ENCODE assay signal across 8 cellular contexts in the genomic region with DNA sequence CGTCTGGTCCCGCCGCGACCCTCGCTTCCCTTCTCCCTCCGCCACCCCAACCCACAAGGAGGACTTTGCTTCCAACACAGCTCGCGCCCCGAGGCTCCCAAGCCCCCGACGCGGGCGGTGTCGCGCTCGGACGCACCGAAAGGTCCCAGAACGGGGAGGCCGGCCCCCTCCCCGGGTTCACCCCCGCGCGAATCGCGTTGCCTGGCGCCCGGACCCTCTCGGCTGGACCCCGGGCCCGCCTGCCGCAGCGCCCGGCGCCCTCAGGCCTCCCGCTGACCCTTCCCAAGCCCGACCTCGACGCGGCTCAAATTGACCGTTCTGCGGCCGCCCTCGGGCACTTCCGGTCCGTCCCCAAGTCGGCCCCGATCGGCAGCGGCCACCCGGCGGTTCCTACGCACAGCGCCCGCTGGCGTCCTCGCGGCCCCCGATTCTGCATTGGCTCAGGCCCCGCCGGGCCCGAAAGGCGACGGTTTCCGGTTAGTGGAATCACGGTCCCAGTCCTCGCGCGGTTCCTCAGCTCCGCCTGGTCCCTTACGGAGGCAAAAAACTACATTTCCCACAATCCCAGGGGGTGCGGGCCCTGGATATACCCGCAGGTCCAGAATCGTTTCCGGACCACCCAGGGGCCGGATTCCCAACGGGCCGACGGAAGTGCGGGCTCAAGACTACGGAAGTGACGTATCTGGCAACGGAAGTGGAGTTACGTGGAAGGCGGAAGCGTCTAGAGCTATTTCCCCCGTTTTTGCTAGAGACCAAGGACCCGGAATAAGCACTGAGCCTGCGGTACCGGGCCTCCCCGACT. TPM values are rescaled to one million over a fixed set of nuclear protein-coding genes. Genes with fewer than 3 reads are reported as not detected.
A peak's percentile ranks its signal among the peaks of the same experiment; 100 is the strongest.
DNase-seq lines count a peak whose midpoint lies in the region; ATAC-seq and TF ChIP-seq lines count a peak whose summit lies in the region.

TSS of gene AURKAIP1 (minus strand) at position 347 of the 802 bp plus-strand sequence. CDS start 451 bp downstream, outside the sequence.

- H3K27me3 ChIP-seq in ovary = no peaks in the 10 kb centered on the region
- H3K27me3 ChIP-seq in thyroid gland = no peaks in the 10 kb centered on the region

- intact Hi-C loops in Right ventricle myocardium inferior (cut with DNase I) = no loop called here
- intact Hi-C loops in ovary (cut with DNase I) = loop anchor here in 2 of 4 donors (10.0 kb wide), 2 partner anchors 130 to 260 kb away; partner anchors contain the start of gene C1orf159 (in 1 of the 2)
- intact Hi-C loops in thyroid gland (cut with DNase I) = loop anchor here (10.0 kb wide), 1 partner anchor 260 kb away; the partner anchor contains the start of gene C1orf159

- H3K4me3 ChIP-seq in ovary (peak within 1 kb of the TSS; percentile 100), thyroid gland (replicated peaks in 1 of 3) (peak within 1 kb of the TSS; percentile 90 to 98 (median 98))

- ATAC-seq in HG02759 (IDR thresholded peaks at IDR 0.05; ENCODE audit: unreplicated experiment) = peak; percentile 87
- ATAC-seq in Right ventricle myocardium inferior = peak; percentile 97

- H3K27ac ChIP-seq in ovary = peak within 1 kb of the TSS; percentile 87 to 88
- peak within 1 kb of the TSS; percentile 81 to 98 (median 82) for H3K27ac ChIP-seq in thyroid gland

- 0 to 1% (median 1%) methylated on average over 71 to 91 of the region's 91 CpGs for WGBS in ovary, 3 donors
- whole genome bisulfite sequencing in thyroid gland, 2 donors = 0 to 1% methylated on average over 15 to 17 of the region's 91 CpGs

- peak; percentile 87 for TF ChIP-seq EP300 in ovary (IDR thresholded peaks at IDR 0.05)

- TF ChIP-seq CTCF in GM12873 (IDR thresholded peaks at IDR 0.05; ENCODE audit: insufficient read depth, low read depth, low read length, missing control alignments) (peak; percentile 41), ovary (IDR thresholded peaks at IDR 0.05) (peak in 2 of 3 donors; percentile 51 to 63), thyroid gland (IDR thresholded peaks at IDR 0.05) (peak in 4 of 6 experiments; percentile 23 to 49 (median 30))

- peak; percentile 32 for TF ChIP-seq POLR2A in ovary (IDR thresholded peaks at IDR 0.05)
- TF ChIP-seq POLR2A in thyroid gland (IDR thresholded peaks at IDR 0.05) = peak in 1 of 2 donors; percentile 60

- H3K4me1 ChIP-seq in ovary (ENCODE audit: insufficient read depth) (peaks cover 7% of the 10 kb centered on the region), thyroid gland (peaks cover 23 to 25% of the 10 kb centered on the region in 2 donors)

- H3K36me3 ChIP-seq in ovary (no peaks in the 10 kb centered on the region), thyroid gland (peaks cover 0 to 4% of the 10 kb centered on the region in 2 donors)

- DNase-seq in NCI-H1417 (lab: John Stamatoyannopoulos, UW) (peak; percentile 98 to 100 (median 100)), SW 1271 (lab: John Stamatoyannopoulos, UW) (peak; percentile 94 to 95), Right ventricle myocardium inferior (ENCODE audit: missing footprints) (peak; percentile 98), ovary (peak; percentile 97 to 99 (median 98)), thyroid gland (peak; percentile 98 to 99)
- DNase-seq in activated naive CD8-positive, alpha-beta T cell treated with anti-CD3 and anti-CD28 coated beads, Interleukin-2, amount 50 U/mL, for 16 hours (ENCODE audit: low read depth, low spot score) = peak; percentile 91

- H3K9me3 ChIP-seq in ovary = no peaks in the 10 kb centered on the region
- no peaks in the 10 kb centered on the region for H3K9me3 ChIP-seq in thyroid gland

RNA-seq across cellular contexts. Expression of gene AURKAIP1, which starts in this region (rescaled TPM):
- 265 TPM for total RNA-seq in Right ventricle myocardium inferior
- total RNA-seq in ovary = 10 to 100 TPM; 63.7 to 94.0 (median 73.2) TPM
- polyA plus RNA-seq in ovary = 10 to 100 TPM in 1 of 2 donors, 1 to 10 TPM in 1; 6.0 to 81.3 TPM
- total RNA-seq in thyroid gland = 100 to 1,000 TPM in 2 of 4 donors, 10 to 100 TPM in 2; 73.8 to 198 (median 105) TPM

Comparison
In these comparisons a context has a peak if more than half of its experiments do, and no peak if none do; other contexts are left out.
1. Peak in every context shown above with its lines: DNase-seq, ATAC-seq, H3K4me3 ChIP-seq and H3K27ac ChIP-seq.